ENCODE assay signal across 2 cellular contexts in genomic region chr3:42189746-42190145, GRCh38.
TF ChIP-seq lines count a peak whose summit lies in the region.

No MANE protein-coding gene starts in this region.

TF ChIP-seq in liver, 16 proteins besides CTCF, POLR2A, EP300 and RAD21:
- TF ChIP-seq REST (IDR thresholded peaks at IDR 0.05): no peak
- TF ChIP-seq EGR1 (IDR thresholded peaks at IDR 0.05; ENCODE audit: low read depth in 2 of 2): no peak
- TF ChIP-seq HNF4A (conservative IDR thresholded peaks at IDR 0.05): peak; percentile 19 to 35
- TF ChIP-seq YY1 (IDR thresholded peaks at IDR 0.05): no peak
- TF ChIP-seq SP1 (IDR thresholded peaks at IDR 0.05): peak; percentile 34
- no peak for TF ChIP-seq GABPA (IDR thresholded peaks at IDR 0.05 in 1 of 2, conservative IDR thresholded peaks at IDR 0.05 in 1 of 2)
- peak; percentile 67 to 75 for TF ChIP-seq RXRA (IDR thresholded peaks at IDR 0.05)
- TF ChIP-seq ATF3 (IDR thresholded peaks at IDR 0.05): no peak
- TF ChIP-seq NR2F2 (IDR thresholded peaks at IDR 0.05): no peak
- TF ChIP-seq ZBTB33 (IDR thresholded peaks at IDR 0.05): no peak
- no peak for TF ChIP-seq FOXA1 (IDR thresholded peaks at IDR 0.05)
- no peak for TF ChIP-seq TAF1 (conservative IDR thresholded peaks at IDR 0.05)

TF ChIP-seq in HepG2, 621 proteins besides CTCF, POLR2A, EP300 and RAD21 (continued from another document):
- TF ChIP-seq RNF219 (CRISPR knock-in tag; IDR thresholded peaks at IDR 0.05) (no peak), ZNF574 (CRISPR knock-in tag; IDR thresholded peaks at IDR 0.05) (no peak), NR2C2 (CRISPR knock-in tag; IDR thresholded peaks at IDR 0.05; ENCODE audit: borderline replicate concordance) (no peak), HDAC2 (CRISPR knock-in tag; IDR thresholded peaks at IDR 0.05) (no peak), NKX3-1 (CRISPR knock-in tag; IDR thresholded peaks at IDR 0.05) (no peak), ZNF143 (CRISPR knock-in tag; IDR thresholded peaks at IDR 0.05) (no peak), HNRNPL (IDR thresholded peaks at IDR 0.05; ENCODE audit: low read depth, low read length) (no peak), GATAD1 (CRISPR knock-in tag; IDR thresholded peaks at IDR 0.05) (no peak), ZNF292 (CRISPR knock-in tag; IDR thresholded peaks at IDR 0.05; ENCODE audit: borderline replicate concordance, low read depth) (no peak), GPN1 (CRISPR knock-in tag; IDR thresholded peaks at IDR 0.05; ENCODE audit: borderline replicate concordance) (no peak), DDIT3 (CRISPR knock-in tag; IDR thresholded peaks at IDR 0.05) (no peak), PTBP1 (IDR thresholded peaks at IDR 0.05; ENCODE audit: low read depth, low read length, poor library complexity, severe bottlenecking) (no peak), MAX (IDR thresholded peaks at IDR 0.05) (no peak), ZNF354B (CRISPR knock-in tag; IDR thresholded peaks at IDR 0.05) (no peak), NR2F6 (IDR thresholded peaks at IDR 0.05) (no peak), NR2F6 (CRISPR knock-in tag; IDR thresholded peaks at IDR 0.05) (no peak)
